ENCODE assay signal across 1 cellular context in genomic region chr1:31181515-31182343, GRCh38.
TF ChIP-seq lines count a peak whose summit lies in the region.

No MANE protein-coding gene starts in this region.

TF ChIP-seq in K562, 482 proteins besides CTCF, POLR2A, EP300 and RAD21 (continued from another document and continues in another):
- TF ChIP-seq ZBTB40 (IDR thresholded peaks at IDR 0.05) (no peak), ZBTB40 (CRISPR knock-in tag; IDR thresholded peaks at IDR 0.05) (no peak), CBX8 (IDR thresholded peaks at IDR 0.05; ENCODE audit: borderline replicate concordance, extremely low read depth, low read depth, low read length, poor library complexity, severe bottlenecking) (no peak), REST (CRISPR knock-in tag; IDR thresholded peaks at IDR 0.05; ENCODE audit: low read depth) (peak; percentile 93), POLR2G (IDR thresholded peaks at IDR 0.05; ENCODE audit: low read depth, low read length) (no peak), IRF9 (tag; IDR thresholded peaks at IDR 0.05) (no peak), U2AF2 (optimal IDR thresholded peaks at IDR 0.05; ENCODE audit: low read depth, low read length) (no peak), ARID3A (IDR thresholded peaks at IDR 0.05; ENCODE audit: borderline replicate concordance, low read depth, low read length) (no peak), TEAD4 (IDR thresholded peaks at IDR 0.05; ENCODE audit: low read length) (0 out of 2 replicates have a peak, but pooled peaks have one; percentile 11), TEAD4 (CRISPR knock-in tag; IDR thresholded peaks at IDR 0.05; ENCODE audit: borderline replicate concordance) (no peak), ZNF324 (CRISPR knock-in tag; IDR thresholded peaks at IDR 0.05) (no peak), HMG20B (CRISPR knock-in tag; IDR thresholded peaks at IDR 0.05) (0 out of 2 replicates have a peak, but pooled peaks have one; percentile 32), ZBED1 (IDR thresholded peaks at IDR 0.05) (no peak), SRSF9 (IDR thresholded peaks at IDR 0.05; ENCODE audit: borderline replicate concordance, low read depth, low read length) (no peak), JUND (IDR thresholded peaks at IDR 0.05; ENCODE audit: borderline replicate concordance, low read depth, low read length) (no peak), JUND (tag; IDR thresholded peaks at IDR 0.05; ENCODE audit: borderline replicate concordance, low read depth, low read length) (0 out of 3 replicates have a peak, but pooled peaks have one; percentile 11), KLF6 (CRISPR knock-in tag; IDR thresholded peaks at IDR 0.05; ENCODE audit: borderline replicate concordance) (no peak), KDM1A (IDR thresholded peaks at IDR 0.05) (no peak), AFF1 (IDR thresholded peaks at IDR 0.05; ENCODE audit: low read depth in 1 of 2, partially characterized antibody in 2 of 2) (no peak), SIX5 (IDR thresholded peaks at IDR 0.05; ENCODE audit: borderline replicate concordance in 1 of 2, insufficient read depth in 1 of 2, low read depth in 1 of 2, low read length in 2 of 2) (no peak), FOS (IDR thresholded peaks at IDR 0.05; ENCODE audit: extremely low read depth, insufficient read length) (no peak), POLR2H (tag; IDR thresholded peaks at IDR 0.05; ENCODE audit: low read depth) (no peak), KAT2B (IDR thresholded peaks at IDR 0.05; ENCODE audit: low read depth, low read length) (no peak), ZNF507 (tag; conservative IDR thresholded peaks at IDR 0.05) (no peak), ZBTB1 (CRISPR knock-in tag; IDR thresholded peaks at IDR 0.05; ENCODE audit: borderline replicate concordance, low read depth) (no peak), CC2D1A (IDR thresholded peaks at IDR 0.05) (no peak), NFYB (IDR thresholded peaks at IDR 0.05; ENCODE audit: extremely low read depth, insufficient read length) (no peak), RNF219 (CRISPR knock-in tag; IDR thresholded peaks at IDR 0.05) (no peak), MED1 (CRISPR knock-in tag; IDR thresholded peaks at IDR 0.05; ENCODE audit: borderline replicate concordance) (no peak), ZNF695 (CRISPR knock-in tag; IDR thresholded peaks at IDR 0.05) (no peak), ZNF146 (CRISPR knock-in tag; IDR thresholded peaks at IDR 0.05; ENCODE audit: unreplicated experiment) (no peak), USF2 (CRISPR knock-in tag; IDR thresholded peaks at IDR 0.05) (peak; percentile 66), OTX1 (CRISPR knock-in tag; IDR thresholded peaks at IDR 0.05) (no peak), ZNF584 (CRISPR knock-in tag; IDR thresholded peaks at IDR 0.05; ENCODE audit: low read depth) (peak; percentile 64), USF1 (CRISPR knock-in tag; IDR thresholded peaks at IDR 0.05) (peak; percentile 88), ZNF274 (IDR thresholded peaks at IDR 0.05; ENCODE audit: borderline replicate concordance, low read depth, low read length) (no peak)
